ENCODE assay signal across 17 cellular contexts in the genomic region with DNA sequence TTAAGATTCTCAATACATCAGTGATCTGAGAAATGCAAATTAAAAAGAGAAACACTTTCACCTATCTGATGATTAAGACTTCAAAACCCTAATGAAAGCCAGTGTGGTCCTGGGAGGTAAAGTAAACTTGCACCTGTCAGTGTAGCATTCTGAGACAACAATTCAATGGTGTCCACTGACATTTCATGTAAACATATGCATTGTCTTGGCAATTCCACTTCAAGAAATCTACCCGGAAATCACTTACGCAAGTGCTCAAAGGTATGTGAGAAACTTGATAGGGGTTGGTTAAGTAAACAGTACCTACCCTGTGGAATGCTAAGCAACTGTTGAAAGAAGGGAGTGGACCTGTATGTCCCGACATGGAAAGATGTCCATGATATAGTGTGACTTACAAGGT. TPM values are rescaled to one million over a fixed set of nuclear protein-coding genes. Genes with fewer than 3 reads are reported as not detected.
DNase-seq lines count a peak whose midpoint lies in the region; ATAC-seq and TF ChIP-seq lines count a peak whose summit lies in the region.
"Had no signal": no experiment of that assay in that cellular context is flagged by ENCODE, and none has a peak within 500 bp of the region (broad histone marks: within the 10 kb centered on the region; RNA-seq: fewer than 3 reads in every experiment).

No MANE protein-coding gene starts in this region.

- H4K20me1 ChIP-seq in mammary epithelial cell (ENCODE audit: insufficient read depth, low read length) = no peaks in the 10 kb centered on the region
- H4K20me1 ChIP-seq: BLaER1 had no signal

- TF ChIP-seq CTCF in mammary epithelial cell (conservative IDR thresholded peaks at IDR 0.05 in 1 of 2, IDR thresholded peaks at IDR 0.05 in 1 of 2; ENCODE audit: extremely low read depth in 1 of 2, insufficient read depth in 1 of 2, low read depth in 1 of 2, low read length in 2 of 2) (no peak), omental fat pad (IDR thresholded peaks at IDR 0.05) (no peak)

- ATAC-seq in omental fat pad (ENCODE audit: low FRiP score) = no peak
- ATAC-seq: Right ventricle myocardium inferior had no signal

- peaks cover 4% of the 10 kb centered on the region for H3K4me1 ChIP-seq in mammary epithelial cell (ENCODE audit: insufficient read depth, low read length)
- peaks cover 12 to 33% of the 10 kb centered on the region in 2 donors for H3K4me1 ChIP-seq in mucosa of rectum (ENCODE audit: control insufficient read depth in 2 of 2, insufficient read depth in 2 of 2, low read length in 2 of 2)

- dilution Hi-C loops in mammary epithelial cell (cut with HindIII; ENCODE audit: low sequenced_read_pairs) = loop anchor here (5.0 kb wide), 1 partner anchor 41 kb away; no protein-coding TSS in a partner anchor

- BruUV-seq in mammary epithelial cell (replicated peaks; lab: Mats Ljungman, UMichigan) = no TSS peak

- H2AFZ ChIP-seq in mammary epithelial cell (ENCODE audit: low read depth, low read length) = no peak overlapping the region

- no peaks in the 10 kb centered on the region for H3K36me3 ChIP-seq in mammary epithelial cell (ENCODE audit: insufficient read depth, low read length)
- H3K36me3 ChIP-seq in mucosa of rectum (ENCODE audit: control insufficient read depth in 2 of 2, insufficient read depth in 2 of 2, low read length in 2 of 2) = peaks cover 4 to 5% of the 10 kb centered on the region in 2 donors
- H3K36me3 ChIP-seq: BLaER1 had no signal

- H3K79me2 ChIP-seq in mammary epithelial cell (ENCODE audit: insufficient read depth, low read length) = no peaks in the 10 kb centered on the region

- CTCF ChIA-PET in mammary epithelial cell (lab: Charles Lee; ENCODE audit: low non-redundant PET) = no interaction called here

- H3K9ac ChIP-seq in mammary epithelial cell (ENCODE audit: insufficient read depth, low read length) (no peak overlapping the region), mucosa of rectum (ENCODE audit: low read depth in 1 of 2, low read length in 2 of 2) (peak overlapping the region in 1 of 2 donors; percentile 78)
- H3K9ac ChIP-seq: BLaER1 had no signal

- H3K27me3 ChIP-seq in mammary epithelial cell (ENCODE audit: insufficient read depth, low read length) (no peaks in the 10 kb centered on the region), mucosa of rectum (ENCODE audit: control insufficient read depth in 2 of 2, insufficient read depth in 2 of 2, low read length in 2 of 2) (no peaks in the 10 kb centered on the region)
- H3K27me3 ChIP-seq: BLaER1 had no signal

- H3K4me3 ChIP-seq in mammary epithelial cell (replicated peaks in 1 of 3; ENCODE audit: insufficient read depth in 1 of 3, low read depth in 2 of 3, low read length in 3 of 3) (no peak overlapping the region), mucosa of rectum (ENCODE audit: low read length in 2 of 2) (peak overlapping the region; percentile 86 to 88)
- H3K4me3 ChIP-seq: BLaER1 had no signal

- DNase-seq in DMS53 treated with DMSO at 0.1 percent for 48 hours (lab: John Stamatoyannopoulos, UW; ENCODE audit: unreplicated experiment) (peak; percentile 70), NCI-H146 (lab: John Stamatoyannopoulos, UW) (peak; percentile 35), mammary epithelial cell (peak; percentile 17), omental fat pad (ENCODE audit: low spot score) (no peak), DMS79 treated with DMSO at 0.1 percent for 48 hours (lab: John Stamatoyannopoulos, UW) (no peak), NCI-H2171 treated with DMSO at 0.1 percent for 48 hours (lab: John Stamatoyannopoulos, UW) (no peak), head of caudate nucleus (no peak)
- DNase-seq: activated naive CD4-positive, alpha-beta T cell treated with anti-CD3 and anti-CD28 coated beads, Interleukin-2, amount 50 U/mL, for 16 hours; central memory CD4-positive, alpha-beta T cell; GOT3; midbrain; NCI-H446 treated with DMSO at 0.1 percent for 48 hours; stimulated activated CD4-positive, alpha-beta T cell treated with anti-CD3 and anti-CD28 coated beads, Interleukin-2, amount 100 ng/mL, for 48 hours had no signal

- WGBS in mammary epithelial cell (ENCODE audit: low coverage, missing lambda C conversion rate) = 55% methylated on average over 3 of the region's 3 CpGs

- no peak overlapping the region for H3K4me2 ChIP-seq in mammary epithelial cell (ENCODE audit: insufficient read depth, low read depth, low read length)
- H3K4me2 ChIP-seq: BLaER1 had no signal

- no peaks in the 10 kb centered on the region for H3K9me3 ChIP-seq in mammary epithelial cell (replicated peaks; ENCODE audit: insufficient read depth, low read length)
- no peaks in the 10 kb centered on the region for H3K9me3 ChIP-seq in mucosa of rectum (ENCODE audit: control insufficient read depth in 2 of 2, low read length in 2 of 2)

- in situ Hi-C loops in mammary epithelial cell (cut with MboI; ENCODE audit: low sequenced_read_pairs in 2 of 2) = no loop called here

- H3K27ac ChIP-seq in mammary epithelial cell (ENCODE audit: insufficient read depth, low read depth, low read length) (no peak overlapping the region), mucosa of rectum (ENCODE audit: low read depth in 2 of 2, low read length in 2 of 2) (peak overlapping the region; percentile 25 to 66)
- H3K27ac ChIP-seq: BLaER1 had no signal

- intact Hi-C loops in mammary epithelial cell (cut with micrococcal nuclease) = no loop called here
- intact Hi-C loops in head of caudate nucleus (cut with DNase I) = no loop called here

RNA-seq across cellular contexts. Expression of a gene that starts 2.1 kb away (rescaled TPM):
- not detected for total RNA-seq in mammary epithelial cell
- not detected for polyA plus RNA-seq in mammary epithelial cell
- polyA minus RNA-seq in mammary epithelial cell = not detected
- 1 to 10 TPM in 3 of 4 donors, under 1 TPM in 1; 0.46 to 4.6 (median 1.9) TPM for total RNA-seq in omental fat pad
- total RNA-seq: activated CD8-positive, alpha-beta memory T cell treated with anti-CD3 and anti-CD28 coated beads for 36 hours had no signal

RNA-seq across cellular contexts. Expression of a gene that starts 55.8 kb away (rescaled TPM):
- 100 to 1,000 TPM in 1 of 2 donors, 10 to 100 TPM in 1; 65.1 to 221 TPM for total RNA-seq in mammary epithelial cell
- polyA plus RNA-seq in mammary epithelial cell = 48.7 TPM
- polyA minus RNA-seq in mammary epithelial cell = 31.0 TPM
- total RNA-seq in omental fat pad = 10 to 100 TPM in 2 of 4 donors, 1 to 10 TPM in 2; 4.2 to 12.1 (median 9.7) TPM
- total RNA-seq: activated CD8-positive, alpha-beta memory T cell treated with anti-CD3 and anti-CD28 coated beads for 36 hours had no signal

Comparison
In these comparisons a context has a peak if more than half of its experiments do, and no peak if none do; other contexts are left out.
1. DNase-seq: peak in DMS53 treated with DMSO at 0.1 percent for 48 hours (single experiment), NCI-H146 (single experiment) and mammary epithelial cell (single experiment); none in omental fat pad (single experiment), DMS79 treated with DMSO at 0.1 percent for 48 hours (single experiment), NCI-H2171 treated with DMSO at 0.1 percent for 48 hours (single experiment) and head of caudate nucleus (0 of 42).
2. H3K4me3 ChIP-seq: peak in mucosa of rectum (2 of 2); none in mammary epithelial cell (0 of 3).
3. RNA of a gene that starts 55.8 kb away (total RNA-seq): 65.1 to 221 TPM in mammary epithelial cell; 4.2 to 12.1 TPM in omental fat pad; every median in the first group is over 4 times any median in the second.